Comparison of ENCODE assay signal across 16 cellular contexts in the genomic region with DNA sequence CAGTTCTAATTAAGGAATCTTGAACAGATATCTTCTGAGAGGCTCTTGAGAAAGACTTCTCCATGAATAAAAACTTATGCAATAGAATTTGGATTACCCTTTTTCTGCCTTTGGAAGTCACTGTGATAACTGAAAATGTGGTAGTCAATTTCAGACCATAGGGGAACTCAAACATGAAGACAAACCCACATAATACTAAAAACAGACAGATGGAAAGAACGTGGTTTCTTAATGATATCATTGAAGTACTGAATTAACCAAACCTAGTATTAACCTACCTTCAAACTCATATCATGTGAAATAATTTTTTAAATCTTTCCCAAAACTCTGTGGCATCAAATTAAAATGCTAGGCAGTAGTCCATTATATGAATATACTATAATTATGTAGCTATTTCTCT.
DNase-seq lines count a peak whose midpoint lies in the region; ATAC-seq and TF ChIP-seq lines count a peak whose summit lies in the region.
"Had no signal": no experiment of that assay in that cellular context is flagged by ENCODE, and none has a peak within 500 bp of the region (broad histone marks: within the 10 kb centered on the region; RNA-seq: fewer than 3 reads in every experiment).

No MANE protein-coding gene starts in this region.

- peaks cover 15% of the 10 kb centered on the region for H3K9me3 Mint-ChIP-seq in activated naive CD4-positive, alpha-beta T cell treated with anti-CD3 and anti-CD28 coated beads, Interleukin-2, amount 50 U/mL, for 24 hours
- H3K9me3 Mint-ChIP-seq in activated naive CD4-positive, alpha-beta T cell treated with anti-CD3 and anti-CD28 coated beads, Interleukin-2, amount 10 ng/mL, durations not matched to agents 7 days and 5 days = peaks cover 1% of the 10 kb centered on the region
- H3K9me3 Mint-ChIP-seq: natural killer cell had no signal

- peaks cover 0 to 9% of the 10 kb centered on the region in 2 donors for H3K36me3 ChIP-seq in gastroesophageal sphincter
- H3K36me3 ChIP-seq: upper lobe of left lung had no signal

- DNase-seq in activated naive CD4-positive, alpha-beta T cell treated with anti-CD3 and anti-CD28 coated beads, Interleukin-2, amount 10 ng/mL, durations not matched to agents 7 days and 5 days = no peak
- DNase-seq in stimulated activated naive CD8-positive, alpha-beta T cell treated with anti-CD3 and anti-CD28 coated beads, Interleukin-15, Interleukin-2, amounts not matched to agents 100 U/mL and 50 U/mL, for 24 hours = no peak
- DNase-seq in NCI-H2196 (lab: John Stamatoyannopoulos, UW; ENCODE audit: unreplicated experiment) (no peak), Right ventricle myocardium superior (no peak)
- DNase-seq: ACHN; activated CD8-positive, alpha-beta memory T cell treated with anti-CD3 and anti-CD28 coated beads, Interleukin-2, amount 50 U/mL, for 48 hours; left ventricle myocardium superior; natural killer cell; NCI-H2171 treated with DMSO at 0.1 percent for 48 hours; SK-N-SH; upper lobe of left lung had no signal

- no peak overlapping the region for H3K4me3 ChIP-seq in gastroesophageal sphincter
- H3K4me3 ChIP-seq: upper lobe of left lung had no signal

- H3K9me3 ChIP-seq in gastroesophageal sphincter = no peaks in the 10 kb centered on the region
- H3K9me3 ChIP-seq: SK-N-SH, upper lobe of left lung had no signal

- WGBS in gastroesophageal sphincter (ENCODE audit: low coverage in 1 of 2), 2 donors = 90 to 100% methylated on average over 1 of the region's 1 CpG

- H3K4me3 Mint-ChIP-seq in activated naive CD4-positive, alpha-beta T cell treated with anti-CD3 and anti-CD28 coated beads, Interleukin-2, amount 50 U/mL, for 24 hours = no peak overlapping the region
- no peak overlapping the region for H3K4me3 Mint-ChIP-seq in activated naive CD4-positive, alpha-beta T cell treated with anti-CD3 and anti-CD28 coated beads, Interleukin-2, amount 10 ng/mL, durations not matched to agents 7 days and 5 days
- H3K4me3 Mint-ChIP-seq: natural killer cell had no signal

- TF ChIP-seq CTCF in gastroesophageal sphincter (IDR thresholded peaks at IDR 0.05) = no peak

- H3K27me3 Mint-ChIP-seq in activated naive CD4-positive, alpha-beta T cell treated with anti-CD3 and anti-CD28 coated beads, Interleukin-2, amount 50 U/mL, for 24 hours = no peaks in the 10 kb centered on the region
- H3K27me3 Mint-ChIP-seq in activated naive CD4-positive, alpha-beta T cell treated with anti-CD3 and anti-CD28 coated beads, Interleukin-2, amount 10 ng/mL, durations not matched to agents 7 days and 5 days = no peaks in the 10 kb centered on the region

- no peak for TF ChIP-seq POLR2A in gastroesophageal sphincter (IDR thresholded peaks at IDR 0.05)

- TF ChIP-seq EP300 in gastroesophageal sphincter (IDR thresholded peaks at IDR 0.05) = no peak

- H3K27ac Mint-ChIP-seq in activated naive CD4-positive, alpha-beta T cell treated with anti-CD3 and anti-CD28 coated beads, Interleukin-2, amount 50 U/mL, for 24 hours = peak overlapping the region; percentile 80
- H3K27ac Mint-ChIP-seq in activated naive CD4-positive, alpha-beta T cell treated with anti-CD3 and anti-CD28 coated beads, Interleukin-2, amount 10 ng/mL, durations not matched to agents 7 days and 5 days = no peak overlapping the region
- H3K27ac Mint-ChIP-seq: natural killer cell had no signal

- no peak overlapping the region for H3K27ac ChIP-seq in gastroesophageal sphincter
- H3K27ac ChIP-seq: upper lobe of left lung, VCaP had no signal

- no peaks in the 10 kb centered on the region for H3K27me3 ChIP-seq in gastroesophageal sphincter
- H3K27me3 ChIP-seq: upper lobe of left lung had no signal

- peaks cover 37% of the 10 kb centered on the region for H3K36me3 Mint-ChIP-seq in activated naive CD4-positive, alpha-beta T cell treated with anti-CD3 and anti-CD28 coated beads, Interleukin-2, amount 50 U/mL, for 24 hours
- H3K36me3 Mint-ChIP-seq in activated naive CD4-positive, alpha-beta T cell treated with anti-CD3 and anti-CD28 coated beads, Interleukin-2, amount 10 ng/mL, durations not matched to agents 7 days and 5 days = peaks cover 39% of the 10 kb centered on the region
- H3K36me3 Mint-ChIP-seq: natural killer cell had no signal

- H3K4me1 ChIP-seq in gastroesophageal sphincter = peaks cover 0 to 9% (median 3%) of the 10 kb centered on the region in 3 donors

- intact Hi-C loops in Right ventricle myocardium superior (cut with DNase I) = no loop called here

- ATAC-seq in GM21390 (IDR thresholded peaks at IDR 0.05; ENCODE audit: unreplicated experiment) = peak; percentile 76
- peak; percentile 51 for ATAC-seq in HG03457 (IDR thresholded peaks at IDR 0.05; ENCODE audit: unreplicated experiment)
- peak; percentile 55 for ATAC-seq in stimulated activated naive CD8-positive, alpha-beta T cell treated with anti-CD3 and anti-CD28 coated beads, Interleukin-15, Interleukin-2, amounts not matched to agents 100 U/mL and 50 U/mL, for 24 hours
- ATAC-seq in Right ventricle myocardium superior (ENCODE audit: poor library complexity) = no peak
- ATAC-seq in gastroesophageal sphincter = no peak
- ATAC-seq: left ventricle myocardium superior, natural killer cell had no signal

- CTCF ChIA-PET in activated naive CD4-positive, alpha-beta T cell treated with anti-CD3 and anti-CD28 coated beads, Interleukin-2, amount 10 ng/mL, durations not matched to agents 7 days and 5 days (lab: Charles Lee) = no interaction called here

- peaks cover 38% of the 10 kb centered on the region for H3K4me1 Mint-ChIP-seq in activated naive CD4-positive, alpha-beta T cell treated with anti-CD3 and anti-CD28 coated beads, Interleukin-2, amount 50 U/mL, for 24 hours
- peaks cover 2% of the 10 kb centered on the region for H3K4me1 Mint-ChIP-seq in activated naive CD4-positive, alpha-beta T cell treated with anti-CD3 and anti-CD28 coated beads, Interleukin-2, amount 10 ng/mL, durations not matched to agents 7 days and 5 days

Comparison
In these comparisons a context has a peak if more than half of its experiments do, and no peak if none do; other contexts are left out.
1. ATAC-seq: peak in GM21390 (single experiment), HG03457 (single experiment) and stimulated activated naive CD8-positive, alpha-beta T cell treated with anti-CD3 and anti-CD28 coated beads, Interleukin-15, Interleukin-2, amounts not matched to agents 100 U/mL and 50 U/mL, for 24 hours (single experiment); none in Right ventricle myocardium superior (single experiment) and gastroesophageal sphincter (single experiment).